Comparison of ENCODE assay signal across 12 cellular contexts in genomic region chr1:153640213-153640612, GRCh38. TPM values are rescaled to one million over a fixed set of nuclear protein-coding genes. Genes with fewer than 3 reads are reported as not detected.
"Had no signal": no experiment of that assay in that cellular context is flagged by ENCODE, and none has a peak within 500 bp of the region (broad histone marks: within the 10 kb centered on the region; RNA-seq: fewer than 3 reads in every experiment).

No MANE protein-coding gene starts in this region.

RNA-seq across cellular contexts. Expression of gene S100A1, which starts 12.0 kb away (rescaled TPM):
- total RNA-seq: activated CD8-positive, alpha-beta memory T cell treated with anti-CD3 and anti-CD28 coated beads for 36 hours; activated CD8-positive, alpha-beta memory T cell treated with anti-CD3 and anti-CD28 coated beads, Interleukin-2, amount 10 ng/mL, durations not matched to agents 7 days and 5 days; activated CD8-positive, alpha-beta T cell treated with anti-CD3 and anti-CD28 coated beads, Interleukin-2, amount 10 ng/mL, durations not matched to agents 7 days and 5 days; activated naive CD8-positive, alpha-beta T cell treated with anti-CD3 and anti-CD28 coated beads for 36 hours; activated T-cell treated with anti-CD3 and anti-CD28 coated beads, Interleukin-2, amount 50 U/mL, for 72 hours; dermis blood vessel endothelial cell; foreskin keratinocyte; glomerular endothelial cell; T-helper 17 cell had no signal

RNA-seq across cellular contexts. Expression of gene S100A14, which starts 24.1 kb away (rescaled TPM):
- total RNA-seq: activated B cell treated with CpG ODN at 0.5 μM for 24 hours; activated CD8-positive, alpha-beta memory T cell treated with anti-CD3 and anti-CD28 coated beads for 36 hours; activated CD8-positive, alpha-beta memory T cell treated with anti-CD3 and anti-CD28 coated beads, Interleukin-2, amount 10 ng/mL, durations not matched to agents 7 days and 5 days; activated CD8-positive, alpha-beta T cell treated with anti-CD3 and anti-CD28 coated beads, Interleukin-2, amount 10 ng/mL, durations not matched to agents 7 days and 5 days; activated naive CD8-positive, alpha-beta T cell treated with anti-CD3 and anti-CD28 coated beads for 36 hours; aorta; chondrocyte; glomerular endothelial cell; T-helper 17 cell had no signal
